ENCODE assay signal across 1 cellular context in the genomic region with DNA sequence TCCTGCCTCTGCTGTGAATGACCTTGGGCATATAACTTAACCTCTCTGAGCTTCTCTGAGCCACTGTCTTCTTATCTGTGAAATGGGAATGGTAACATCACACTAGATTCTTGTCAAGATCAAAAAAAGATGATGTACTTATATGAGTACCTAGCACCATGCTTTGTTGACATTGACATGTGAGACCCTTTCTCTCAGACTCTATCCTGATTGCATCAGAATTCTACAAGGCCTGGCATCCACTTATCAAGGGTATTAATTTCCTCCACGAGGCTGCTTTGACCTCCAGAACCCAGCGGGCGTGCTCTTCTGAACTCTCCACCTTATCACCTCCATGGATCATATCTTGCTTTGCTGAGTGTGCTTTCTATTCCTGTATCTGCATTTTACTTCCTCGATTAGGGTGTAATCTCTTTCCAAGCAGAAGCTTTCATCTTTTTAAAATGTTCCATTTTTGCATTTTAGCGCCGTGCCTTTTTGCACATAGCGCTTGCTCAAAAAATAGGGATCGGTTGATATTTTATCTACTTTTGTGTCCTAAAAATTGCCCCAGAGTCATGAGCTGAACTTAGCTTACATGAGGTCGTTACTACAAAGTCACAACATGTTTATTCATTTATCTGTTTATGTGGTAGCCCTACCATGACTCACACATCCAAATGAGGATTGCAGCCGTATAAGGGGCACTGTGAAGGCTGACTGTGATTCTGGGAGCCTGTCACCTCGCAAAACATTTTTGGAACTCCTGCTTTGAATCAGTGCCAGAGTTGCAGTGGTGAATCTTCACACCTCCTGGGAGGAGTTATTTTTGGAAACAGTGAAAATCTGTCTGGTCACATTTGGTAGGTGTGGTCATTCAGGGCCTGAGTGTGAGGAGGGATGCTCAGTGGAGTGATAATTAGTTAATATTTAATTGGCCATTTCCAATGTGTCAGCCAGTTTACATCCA.
TF ChIP-seq lines count a peak whose summit lies in the region.

No MANE protein-coding gene starts in this region.

TF ChIP-seq in K562, 482 proteins besides CTCF, POLR2A, EP300 and RAD21 (continued from another document and continues in another):
- TF ChIP-seq ZKSCAN8 (CRISPR knock-in tag; IDR thresholded peaks at IDR 0.05) (0 out of 2 replicates have a peak, but pooled peaks have one; percentile 20), FOSL1 (tag; conservative IDR thresholded peaks at IDR 0.05) (peak; percentile 92), CEBPB (tag; IDR thresholded peaks at IDR 0.05) (0 out of 2 replicates have a peak, but pooled peaks have one; percentile 46), SIX5 (IDR thresholded peaks at IDR 0.05; ENCODE audit: borderline replicate concordance in 1 of 2, insufficient read depth in 1 of 2, low read depth in 1 of 2, low read length in 2 of 2) (no peak), ADNP (tag; IDR thresholded peaks at IDR 0.05) (peak; percentile 89), RCOR1 (IDR thresholded peaks at IDR 0.05; ENCODE audit: borderline replicate concordance in 1 of 2, low read depth in 2 of 2, low read length in 2 of 2) (peak; percentile 40 to 93; a peak in 2 of 4 replicates), STAT5A (IDR thresholded peaks at IDR 0.05; ENCODE audit: borderline replicate concordance, low read length) (peak; percentile 26; the same call in 1 of the 2 replicates), GATAD2A (IDR thresholded peaks at IDR 0.05) (no peak), ETV6 (IDR thresholded peaks at IDR 0.05; ENCODE audit: borderline replicate concordance in 1 of 2, low read depth in 2 of 2, low read length in 1 of 2) (no peak), ETV6 (CRISPR knock-in tag; IDR thresholded peaks at IDR 0.05; ENCODE audit: borderline replicate concordance) (0 out of 2 replicates have a peak, but pooled peaks have one; percentile 35), ZNF354B (CRISPR knock-in tag; IDR thresholded peaks at IDR 0.05) (no peak), SMAD1 (IDR thresholded peaks at IDR 0.05; ENCODE audit: low read depth, low read length, partially characterized antibody) (no peak), CCAR2 (IDR thresholded peaks at IDR 0.05; ENCODE audit: low read depth, low read length) (no peak), ZSCAN32 (CRISPR knock-in tag; IDR thresholded peaks at IDR 0.05) (no peak), NELFE (IDR thresholded peaks at IDR 0.05; ENCODE audit: insufficient read depth, insufficient read length) (no peak), ZNF431 (CRISPR knock-in tag; IDR thresholded peaks at IDR 0.05) (no peak), MYC (IDR thresholded peaks at IDR 0.05; ENCODE audit: low read depth, low read length) (peak; percentile 73; the same call in 1 of the 2 replicates), MYC (CRISPR knock-in tag; IDR thresholded peaks at IDR 0.05; ENCODE audit: borderline replicate concordance, low read depth) (no peak), ZNF263 (CRISPR knock-in tag; IDR thresholded peaks at IDR 0.05; ENCODE audit: borderline replicate concordance) (no peak), KLF13 (tag; IDR thresholded peaks at IDR 0.05; ENCODE audit: borderline replicate concordance, low read depth) (no peak), ZC3H8 (IDR thresholded peaks at IDR 0.05) (no peak), ZNF134 (CRISPR knock-in tag; conservative IDR thresholded peaks at IDR 0.05) (no peak), CBX3 (IDR thresholded peaks at IDR 0.05; ENCODE audit: borderline replicate concordance in 1 of 2, low read length in 2 of 2) (peak in 1 of 2 experiments; percentile 26; a peak in 1 of 3 replicates), C11orf30 (IDR thresholded peaks at IDR 0.05; ENCODE audit: low read depth) (peak; percentile 76), MEIS2 (IDR thresholded peaks at IDR 0.05; ENCODE audit: partially characterized antibody) (peak; percentile 31), LEF1 (IDR thresholded peaks at IDR 0.05) (peak; percentile 77), CREB1 (IDR thresholded peaks at IDR 0.05) (no peak), CREB1 (CRISPR knock-in tag; IDR thresholded peaks at IDR 0.05) (no peak), ZNF165 (CRISPR knock-in tag; IDR thresholded peaks at IDR 0.05; ENCODE audit: borderline replicate concordance) (no peak), CBX1 (IDR thresholded peaks at IDR 0.05; ENCODE audit: low read depth) (no peak), TEAD2 (tag; IDR thresholded peaks at IDR 0.05) (no peak), JUN (IDR thresholded peaks at IDR 0.05; ENCODE audit: borderline replicate concordance, low read depth, low read length) (peak; percentile 72), JUN (CRISPR knock-in tag; IDR thresholded peaks at IDR 0.05; ENCODE audit: borderline replicate concordance) (no peak; the same call in 1 of the 2 replicates), NUFIP1 (IDR thresholded peaks at IDR 0.05; ENCODE audit: partially characterized antibody) (no peak), KDM2B (CRISPR knock-in tag; IDR thresholded peaks at IDR 0.05) (no peak), NCOR1 (IDR thresholded peaks at IDR 0.05) (peak; percentile 51; the same call in 1 of the 2 replicates)
- TF ChIP-seq, protein P1, sequence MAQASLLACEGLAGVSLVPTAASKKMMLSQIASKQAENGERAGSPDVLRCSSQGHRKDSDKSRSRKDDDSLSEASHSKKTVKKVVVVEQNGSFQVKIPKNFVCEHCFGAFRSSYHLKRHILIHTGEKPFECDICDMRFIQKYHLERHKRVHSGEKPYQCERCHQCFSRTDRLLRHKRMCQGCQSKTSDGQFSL (CRISPR knock-in tag; IDR thresholded peaks at IDR 0.05) = no peak
- TF ChIP-seq, protein P1 (tag; IDR thresholded peaks at IDR 0.05) = no peak
- TF ChIP-seq, protein P2, sequence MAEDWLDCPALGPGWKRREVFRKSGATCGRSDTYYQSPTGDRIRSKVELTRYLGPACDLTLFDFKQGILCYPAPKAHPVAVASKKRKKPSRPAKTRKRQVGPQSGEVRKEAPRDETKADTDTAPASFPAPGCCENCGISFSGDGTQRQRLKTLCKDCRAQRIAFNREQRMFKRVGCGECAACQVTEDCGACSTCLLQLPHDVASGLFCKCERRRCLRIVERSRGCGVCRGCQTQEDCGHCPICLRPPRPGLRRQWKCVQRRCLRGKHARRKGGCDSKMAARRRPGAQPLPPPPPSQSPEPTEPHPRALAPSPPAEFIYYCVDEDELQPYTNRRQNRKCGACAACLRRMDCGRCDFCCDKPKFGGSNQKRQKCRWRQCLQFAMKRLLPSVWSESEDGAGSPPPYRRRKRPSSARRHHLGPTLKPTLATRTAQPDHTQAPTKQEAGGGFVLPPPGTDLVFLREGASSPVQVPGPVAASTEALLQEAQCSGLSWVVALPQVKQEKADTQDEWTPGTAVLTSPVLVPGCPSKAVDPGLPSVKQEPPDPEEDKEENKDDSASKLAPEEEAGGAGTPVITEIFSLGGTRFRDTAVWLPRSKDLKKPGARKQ (CRISPR knock-in tag; IDR thresholded peaks at IDR 0.05) = no peak
- TF ChIP-seq, protein P3, sequence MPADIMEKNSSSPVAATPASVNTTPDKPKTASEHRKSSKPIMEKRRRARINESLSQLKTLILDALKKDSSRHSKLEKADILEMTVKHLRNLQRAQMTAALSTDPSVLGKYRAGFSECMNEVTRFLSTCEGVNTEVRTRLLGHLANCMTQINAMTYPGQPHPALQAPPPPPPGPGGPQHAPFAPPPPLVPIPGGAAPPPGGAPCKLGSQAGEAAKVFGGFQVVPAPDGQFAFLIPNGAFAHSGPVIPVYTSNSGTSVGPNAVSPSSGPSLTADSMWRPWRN (IDR thresholded peaks at IDR 0.05; ENCODE audit: low read depth) = peak; percentile 98
- TF ChIP-seq, protein P4, sequence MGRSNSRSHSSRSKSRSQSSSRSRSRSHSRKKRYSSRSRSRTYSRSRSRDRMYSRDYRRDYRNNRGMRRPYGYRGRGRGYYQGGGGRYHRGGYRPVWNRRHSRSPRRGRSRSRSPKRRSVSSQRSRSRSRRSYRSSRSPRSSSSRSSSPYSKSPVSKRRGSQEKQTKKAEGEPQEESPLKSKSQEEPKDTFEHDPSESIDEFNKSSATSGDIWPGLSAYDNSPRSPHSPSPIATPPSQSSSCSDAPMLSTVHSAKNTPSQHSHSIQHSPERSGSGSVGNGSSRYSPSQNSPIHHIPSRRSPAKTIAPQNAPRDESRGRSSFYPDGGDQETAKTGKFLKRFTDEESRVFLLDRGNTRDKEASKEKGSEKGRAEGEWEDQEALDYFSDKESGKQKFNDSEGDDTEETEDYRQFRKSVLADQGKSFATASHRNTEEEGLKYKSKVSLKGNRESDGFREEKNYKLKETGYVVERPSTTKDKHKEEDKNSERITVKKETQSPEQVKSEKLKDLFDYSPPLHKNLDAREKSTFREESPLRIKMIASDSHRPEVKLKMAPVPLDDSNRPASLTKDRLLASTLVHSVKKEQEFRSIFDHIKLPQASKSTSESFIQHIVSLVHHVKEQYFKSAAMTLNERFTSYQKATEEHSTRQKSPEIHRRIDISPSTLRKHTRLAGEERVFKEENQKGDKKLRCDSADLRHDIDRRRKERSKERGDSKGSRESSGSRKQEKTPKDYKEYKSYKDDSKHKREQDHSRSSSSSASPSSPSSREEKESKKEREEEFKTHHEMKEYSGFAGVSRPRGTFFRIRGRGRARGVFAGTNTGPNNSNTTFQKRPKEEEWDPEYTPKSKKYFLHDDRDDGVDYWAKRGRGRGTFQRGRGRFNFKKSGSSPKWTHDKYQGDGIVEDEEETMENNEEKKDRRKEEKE (IDR thresholded peaks at IDR 0.05; ENCODE audit: borderline replicate concordance in 1 of 2, control insufficient read depth in 1 of 2, low read depth in 2 of 2, low read length in 1 of 2) = no peak
- TF ChIP-seq, protein P5, sequence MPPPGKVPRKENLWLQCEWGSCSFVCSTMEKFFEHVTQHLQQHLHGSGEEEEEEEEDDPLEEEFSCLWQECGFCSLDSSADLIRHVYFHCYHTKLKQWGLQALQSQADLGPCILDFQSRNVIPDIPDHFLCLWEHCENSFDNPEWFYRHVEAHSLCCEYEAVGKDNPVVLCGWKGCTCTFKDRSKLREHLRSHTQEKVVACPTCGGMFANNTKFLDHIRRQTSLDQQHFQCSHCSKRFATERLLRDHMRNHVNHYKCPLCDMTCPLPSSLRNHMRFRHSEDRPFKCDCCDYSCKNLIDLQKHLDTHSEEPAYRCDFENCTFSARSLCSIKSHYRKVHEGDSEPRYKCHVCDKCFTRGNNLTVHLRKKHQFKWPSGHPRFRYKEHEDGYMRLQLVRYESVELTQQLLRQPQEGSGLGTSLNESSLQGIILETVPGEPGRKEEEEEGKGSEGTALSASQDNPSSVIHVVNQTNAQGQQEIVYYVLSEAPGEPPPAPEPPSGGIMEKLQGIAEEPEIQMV (tag; conservative IDR thresholded peaks at IDR 0.05; ENCODE audit: low read depth) = no peak
- TF ChIP-seq, protein P6, sequence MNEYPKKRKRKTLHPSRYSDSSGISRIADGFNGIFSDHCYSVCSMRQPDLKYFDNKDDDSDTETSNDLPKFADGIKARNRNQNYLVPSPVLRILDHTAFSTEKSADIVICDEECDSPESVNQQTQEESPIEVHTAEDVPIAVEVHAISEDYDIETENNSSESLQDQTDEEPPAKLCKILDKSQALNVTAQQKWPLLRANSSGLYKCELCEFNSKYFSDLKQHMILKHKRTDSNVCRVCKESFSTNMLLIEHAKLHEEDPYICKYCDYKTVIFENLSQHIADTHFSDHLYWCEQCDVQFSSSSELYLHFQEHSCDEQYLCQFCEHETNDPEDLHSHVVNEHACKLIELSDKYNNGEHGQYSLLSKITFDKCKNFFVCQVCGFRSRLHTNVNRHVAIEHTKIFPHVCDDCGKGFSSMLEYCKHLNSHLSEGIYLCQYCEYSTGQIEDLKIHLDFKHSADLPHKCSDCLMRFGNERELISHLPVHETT (CRISPR knock-in tag; conservative IDR thresholded peaks at IDR 0.05 in 1 of 2, IDR thresholded peaks at IDR 0.05 in 1 of 2) = peak in 1 of 2 experiments; percentile 61; a peak in 1 of 4 replicates
- TF ChIP-seq, protein P7, sequence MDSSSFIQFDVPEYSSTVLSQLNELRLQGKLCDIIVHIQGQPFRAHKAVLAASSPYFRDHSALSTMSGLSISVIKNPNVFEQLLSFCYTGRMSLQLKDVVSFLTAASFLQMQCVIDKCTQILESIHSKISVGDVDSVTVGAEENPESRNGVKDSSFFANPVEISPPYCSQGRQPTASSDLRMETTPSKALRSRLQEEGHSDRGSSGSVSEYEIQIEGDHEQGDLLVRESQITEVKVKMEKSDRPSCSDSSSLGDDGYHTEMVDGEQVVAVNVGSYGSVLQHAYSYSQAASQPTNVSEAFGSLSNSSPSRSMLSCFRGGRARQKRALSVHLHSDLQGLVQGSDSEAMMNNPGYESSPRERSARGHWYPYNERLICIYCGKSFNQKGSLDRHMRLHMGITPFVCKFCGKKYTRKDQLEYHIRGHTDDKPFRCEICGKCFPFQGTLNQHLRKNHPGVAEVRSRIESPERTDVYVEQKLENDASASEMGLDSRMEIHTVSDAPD (CRISPR knock-in tag; IDR thresholded peaks at IDR 0.05) = no peak
- TF ChIP-seq, protein P8, sequence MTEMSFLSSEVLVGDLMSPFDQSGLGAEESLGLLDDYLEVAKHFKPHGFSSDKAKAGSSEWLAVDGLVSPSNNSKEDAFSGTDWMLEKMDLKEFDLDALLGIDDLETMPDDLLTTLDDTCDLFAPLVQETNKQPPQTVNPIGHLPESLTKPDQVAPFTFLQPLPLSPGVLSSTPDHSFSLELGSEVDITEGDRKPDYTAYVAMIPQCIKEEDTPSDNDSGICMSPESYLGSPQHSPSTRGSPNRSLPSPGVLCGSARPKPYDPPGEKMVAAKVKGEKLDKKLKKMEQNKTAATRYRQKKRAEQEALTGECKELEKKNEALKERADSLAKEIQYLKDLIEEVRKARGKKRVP (CRISPR knock-in tag; IDR thresholded peaks at IDR 0.05) = peak; percentile 77
- TF ChIP-seq, protein P9, sequence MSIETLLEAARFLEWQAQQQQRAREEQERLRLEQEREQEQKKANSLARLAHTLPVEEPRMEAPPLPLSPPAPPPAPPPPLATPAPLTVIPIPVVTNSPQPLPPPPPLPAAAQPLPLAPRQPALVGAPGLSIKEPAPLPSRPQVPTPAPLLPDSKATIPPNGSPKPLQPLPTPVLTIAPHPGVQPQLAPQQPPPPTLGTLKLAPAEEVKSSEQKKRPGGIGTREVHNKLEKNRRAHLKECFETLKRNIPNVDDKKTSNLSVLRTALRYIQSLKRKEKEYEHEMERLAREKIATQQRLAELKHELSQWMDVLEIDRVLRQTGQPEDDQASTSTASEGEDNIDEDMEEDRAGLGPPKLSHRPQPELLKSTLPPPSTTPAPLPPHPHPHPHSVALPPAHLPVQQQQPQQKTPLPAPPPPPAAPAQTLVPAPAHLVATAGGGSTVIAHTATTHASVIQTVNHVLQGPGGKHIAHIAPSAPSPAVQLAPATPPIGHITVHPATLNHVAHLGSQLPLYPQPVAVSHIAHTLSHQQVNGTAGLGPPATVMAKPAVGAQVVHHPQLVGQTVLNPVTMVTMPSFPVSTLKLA (conservative IDR thresholded peaks at IDR 0.05) = peak in 1 of 2 experiments; percentile 59; a peak in 2 of 4 replicates
